15 cellular contexts compared by ENCODE assay signal in the genomic region with DNA sequence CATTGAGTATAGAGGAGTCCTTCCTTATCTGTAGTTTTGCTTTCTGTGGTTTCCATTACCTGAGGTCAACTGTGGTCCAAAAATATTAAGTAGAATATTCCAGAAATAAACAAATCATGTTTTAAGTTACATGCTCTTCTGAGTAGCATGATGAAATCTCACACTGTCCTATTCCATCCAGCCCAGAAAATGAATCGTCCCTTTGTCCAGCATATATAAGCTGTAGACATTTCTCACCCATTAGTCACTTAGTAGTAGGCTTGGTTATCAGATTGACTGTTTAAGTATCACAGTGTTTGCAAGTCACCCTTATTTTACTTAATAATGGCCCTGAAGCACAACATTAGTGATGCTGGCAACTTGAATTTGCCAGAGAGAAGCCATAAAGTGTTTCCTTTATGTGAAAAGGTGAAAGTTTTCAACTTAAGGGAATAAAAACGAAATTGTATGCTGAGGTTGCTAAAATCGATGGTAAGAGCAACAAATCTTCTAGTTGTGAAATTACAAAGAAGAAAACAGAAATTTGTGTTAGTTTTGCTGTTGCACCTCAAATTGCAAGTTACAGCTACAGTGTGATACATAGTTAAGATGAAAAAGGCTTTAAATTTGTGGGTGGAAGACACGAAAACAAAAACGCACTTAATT.
DNase-seq lines count a peak whose midpoint lies in the region; ATAC-seq and TF ChIP-seq lines count a peak whose summit lies in the region.
"Had no signal": no experiment of that assay in that cellular context is flagged by ENCODE, and none has a peak within 500 bp of the region (broad histone marks: within the 10 kb centered on the region; RNA-seq: fewer than 3 reads in every experiment).

No MANE protein-coding gene starts in this region.

- no peak overlapping the region for H3K4me2 ChIP-seq in SK-N-SH
- H3K4me2 ChIP-seq in smooth muscle cell: peak overlapping the region; percentile 77

- no peak overlapping the region for H3K9ac ChIP-seq in SK-N-SH
- H3K9ac ChIP-seq in smooth muscle cell (ENCODE audit: low read depth): peak overlapping the region; percentile 61

- H3K27me3 ChIP-seq in SK-N-SH (ENCODE audit: insufficient read depth): no peaks in the 10 kb centered on the region
- H3K27me3 ChIP-seq in smooth muscle cell (ENCODE audit: low read depth): no peaks in the 10 kb centered on the region
- H3K27me3 ChIP-seq: cardiac muscle cell, esophagus squamous epithelium, suprapubic skin had no signal

- POLR2A ChIA-PET in SK-N-SH (lab: Yijun Ruan, JAX): no interaction called here

- ATAC-seq in GM18870 (IDR thresholded peaks at IDR 0.05; ENCODE audit: unreplicated experiment): no peak
- ATAC-seq in GM21381 (IDR thresholded peaks at IDR 0.05; ENCODE audit: unreplicated experiment): no peak
- ATAC-seq: activated CD4-positive, CD25-positive, alpha-beta regulatory T cell treated with anti-CD3 and anti-CD28 coated beads, Interleukin-2, amount 50 U/mL, for 24 hours; activated T-cell treated with anti-CD3 and anti-CD28 coated beads, Interleukin-2, amount 50 U/mL, for 72 hours; left ventricle myocardium superior had no signal

- H3K79me2 ChIP-seq in SK-N-SH (ENCODE audit: insufficient read depth): no peaks in the 10 kb centered on the region
- no peaks in the 10 kb centered on the region for H3K79me2 ChIP-seq in smooth muscle cell (ENCODE audit: low read depth)

- CTCF ChIA-PET in SK-N-SH (lab: Yijun Ruan, JAX): interaction anchor here (0.7 to 2.2 kb wide), 31 partner anchors 9 to 796 kb away, joined by 3 to 22 read pairs (median 4); no protein-coding TSS in a partner anchor

- H3F3A ChIP-seq in SK-N-SH (replicated peaks; ENCODE audit: insufficient read depth) (peaks cover 14% of the 10 kb centered on the region), smooth muscle cell (ENCODE audit: low read depth) (peaks cover 9% of the 10 kb centered on the region)

- no peak overlapping the region for H3K4me3 ChIP-seq in SK-N-SH (ENCODE audit: low read depth in 2 of 2, low read length in 1 of 2)
- no peak overlapping the region for H3K4me3 ChIP-seq in fibroblast of pulmonary artery (replicated peaks; ENCODE audit: low read depth, low read length)
- no peak overlapping the region for H3K4me3 ChIP-seq in smooth muscle cell
- H3K4me3 ChIP-seq: cardiac muscle cell, esophagus squamous epithelium, suprapubic skin had no signal

- DNase-seq in H4 (ENCODE audit: low spot score) (peak; percentile 32), SK-N-SH (no peak), fibroblast of pulmonary artery (ENCODE audit: low read depth) (peak; percentile 86), smooth muscle cell (lab: John Stamatoyannopoulos, UW; ENCODE audit: unreplicated experiment) (no peak)
- DNase-seq in activated naive CD4-positive, alpha-beta T cell (lab: John Stamatoyannopoulos, UW): no peak
- DNase-seq: activated T-cell treated with anti-CD3 and anti-CD28 coated beads, Interleukin-2, amount 50 U/mL, for 72 hours; DMS79; esophagus squamous epithelium; left ventricle myocardium superior had no signal

- WGBS in SK-N-SH (ENCODE audit: low lambda C conversion rate): 80% methylated on average over 5 of the region's 5 CpGs
- WGBS in smooth muscle cell (ENCODE audit: low lambda C conversion rate): 73% methylated on average over 5 of the region's 5 CpGs

- H3K9me3 ChIP-seq in SK-N-SH (no peaks in the 10 kb centered on the region), smooth muscle cell (replicated peaks; ENCODE audit: low read depth) (no peaks in the 10 kb centered on the region)
- H3K9me3 ChIP-seq: esophagus squamous epithelium, suprapubic skin had no signal

- no peaks in the 10 kb centered on the region for H3K9me2 ChIP-seq in SK-N-SH

- peaks cover 0 to 12% of the 10 kb centered on the region in 2 experiments; a peak in 1 of 4 replicates for H3K4me1 ChIP-seq in SK-N-SH (ENCODE audit: control insufficient read depth in 1 of 2, insufficient read depth in 2 of 2, low read depth in 1 of 2, low read length in 1 of 2)
- H3K4me1 ChIP-seq in smooth muscle cell (ENCODE audit: low read depth): peaks cover 5% of the 10 kb centered on the region
- H3K4me1 ChIP-seq: esophagus squamous epithelium had no signal

- H3K36me3 ChIP-seq in SK-N-SH (replicated peaks in 1 of 2; ENCODE audit: control insufficient read depth in 1 of 2, insufficient read depth in 2 of 2, low read length in 1 of 2) (peaks cover 3 to 7% of the 10 kb centered on the region in 2 experiments), smooth muscle cell (ENCODE audit: low read depth) (peaks cover 10% of the 10 kb centered on the region)
- H3K36me3 ChIP-seq: cardiac muscle cell, suprapubic skin had no signal

- TF ChIP-seq CTCF in SK-N-SH (IDR thresholded peaks at IDR 0.05): no peak
- no peak for TF ChIP-seq CTCF in fibroblast of pulmonary artery (IDR thresholded peaks at IDR 0.05; ENCODE audit: low read length, missing control alignments)
- TF ChIP-seq CTCF in smooth muscle cell (IDR thresholded peaks at IDR 0.05; ENCODE audit: borderline replicate concordance, insufficient read depth, poor library complexity, severe bottlenecking): no peak

- TF ChIP-seq RAD21 in SK-N-SH (IDR thresholded peaks at IDR 0.05; ENCODE audit: low read length): no peak

- TF ChIP-seq EP300 in SK-N-SH (IDR thresholded peaks at IDR 0.05; ENCODE audit: borderline replicate concordance in 1 of 2, low read depth in 1 of 2, low read length in 1 of 2): no peak

- peak overlapping the region in 1 of 2 experiments; percentile 52; a peak in 2 of 4 replicates for H3K27ac ChIP-seq in SK-N-SH (ENCODE audit: low read depth in 2 of 2, low read length in 1 of 2)
- H3K27ac ChIP-seq in smooth muscle cell (ENCODE audit: low read depth): peak overlapping the region; percentile 93
- H3K27ac ChIP-seq: cardiac muscle cell, esophagus squamous epithelium, HL-60, suprapubic skin had no signal

- H4K20me1 ChIP-seq in SK-N-SH (ENCODE audit: insufficient read depth): no peaks in the 10 kb centered on the region
- H4K20me1 ChIP-seq in smooth muscle cell (ENCODE audit: low read depth): peaks cover 14% of the 10 kb centered on the region

- 0 out of 2 replicates have a peak overlapping the region, but pooled peaks have one; percentile 10 for H2AFZ ChIP-seq in SK-N-SH (ENCODE audit: low read depth)
- no peak overlapping the region for H2AFZ ChIP-seq in smooth muscle cell (ENCODE audit: low read depth)

TF ChIP-seq in SK-N-SH, 30 proteins besides CTCF, POLR2A, EP300 and RAD21:
- TF ChIP-seq TEAD4 (IDR thresholded peaks at IDR 0.05; ENCODE audit: borderline replicate concordance, insufficient read depth) (0 out of 2 replicates have a peak, but pooled peaks have one; percentile 13), JUND (IDR thresholded peaks at IDR 0.05) (peak; percentile 57), FOSL2 (IDR thresholded peaks at IDR 0.05; ENCODE audit: borderline replicate concordance, low read depth) (peak; percentile 58; the same call in 1 of the 2 replicates)
- TF ChIP-seq, protein P1, sequence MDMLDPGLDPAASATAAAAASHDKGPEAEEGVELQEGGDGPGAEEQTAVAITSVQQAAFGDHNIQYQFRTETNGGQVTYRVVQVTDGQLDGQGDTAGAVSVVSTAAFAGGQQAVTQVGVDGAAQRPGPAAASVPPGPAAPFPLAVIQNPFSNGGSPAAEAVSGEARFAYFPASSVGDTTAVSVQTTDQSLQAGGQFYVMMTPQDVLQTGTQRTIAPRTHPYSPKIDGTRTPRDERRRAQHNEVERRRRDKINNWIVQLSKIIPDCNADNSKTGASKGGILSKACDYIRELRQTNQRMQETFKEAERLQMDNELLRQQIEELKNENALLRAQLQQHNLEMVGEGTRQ (IDR thresholded peaks at IDR 0.05; ENCODE audit: borderline replicate concordance, low read depth, low read length): no peak
- TF ChIP-seq, protein P2, sequence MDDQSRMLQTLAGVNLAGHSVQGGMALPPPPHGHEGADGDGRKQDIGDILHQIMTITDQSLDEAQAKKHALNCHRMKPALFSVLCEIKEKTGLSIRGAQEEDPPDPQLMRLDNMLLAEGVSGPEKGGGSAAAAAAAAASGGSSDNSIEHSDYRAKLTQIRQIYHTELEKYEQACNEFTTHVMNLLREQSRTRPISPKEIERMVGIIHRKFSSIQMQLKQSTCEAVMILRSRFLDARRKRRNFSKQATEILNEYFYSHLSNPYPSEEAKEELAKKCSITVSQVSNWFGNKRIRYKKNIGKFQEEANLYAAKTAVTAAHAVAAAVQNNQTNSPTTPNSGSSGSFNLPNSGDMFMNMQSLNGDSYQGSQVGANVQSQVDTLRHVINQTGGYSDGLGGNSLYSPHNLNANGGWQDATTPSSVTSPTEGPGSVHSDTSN (IDR thresholded peaks at IDR 0.05): 0 out of 2 replicates have a peak, but pooled peaks have one; percentile 8

Comparison
In these comparisons a context has a peak if more than half of its experiments do, and no peak if none do; other contexts are left out.
1. DNase-seq: peak in H4 (single experiment) and fibroblast of pulmonary artery (single experiment); none in SK-N-SH (single experiment), smooth muscle cell (single experiment) and activated naive CD4-positive, alpha-beta T cell (0 of 4).